In the genomic region with DNA sequence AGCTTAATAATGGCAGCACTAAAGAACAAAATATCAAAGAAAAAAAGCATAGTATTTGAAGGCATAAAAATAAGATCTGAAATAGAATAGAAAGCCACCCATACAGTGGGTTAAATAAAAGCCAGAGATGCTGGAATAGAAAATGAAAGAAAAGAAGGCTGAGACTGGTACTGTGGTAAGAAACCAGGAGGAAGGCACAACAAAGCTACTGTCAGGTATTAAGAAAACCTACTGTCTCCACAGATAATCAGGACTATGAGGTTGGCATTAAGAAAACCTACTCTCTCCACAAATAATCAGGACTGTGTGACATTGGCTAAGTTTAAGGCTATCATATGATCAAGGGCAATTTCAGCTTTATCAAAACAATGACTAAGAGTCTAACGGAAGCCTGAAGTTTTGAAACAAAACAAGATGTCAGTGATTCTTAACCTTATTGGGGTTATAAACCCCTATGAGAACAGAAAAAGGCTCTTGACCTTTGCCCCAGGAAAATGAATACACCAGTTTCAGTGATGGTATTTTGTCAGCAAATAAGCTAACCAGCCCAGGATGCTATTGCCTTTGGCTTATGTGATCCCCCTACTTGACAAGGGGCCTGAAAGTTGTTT, we compare ENCODE assay signal across 1 cellular context.
TF ChIP-seq lines count a peak whose summit lies in the region.

No MANE protein-coding gene starts in this region.

TF ChIP-seq in HepG2, 621 proteins besides CTCF, POLR2A, EP300 and RAD21 (continued from another document):
- TF ChIP-seq, protein P1, sequence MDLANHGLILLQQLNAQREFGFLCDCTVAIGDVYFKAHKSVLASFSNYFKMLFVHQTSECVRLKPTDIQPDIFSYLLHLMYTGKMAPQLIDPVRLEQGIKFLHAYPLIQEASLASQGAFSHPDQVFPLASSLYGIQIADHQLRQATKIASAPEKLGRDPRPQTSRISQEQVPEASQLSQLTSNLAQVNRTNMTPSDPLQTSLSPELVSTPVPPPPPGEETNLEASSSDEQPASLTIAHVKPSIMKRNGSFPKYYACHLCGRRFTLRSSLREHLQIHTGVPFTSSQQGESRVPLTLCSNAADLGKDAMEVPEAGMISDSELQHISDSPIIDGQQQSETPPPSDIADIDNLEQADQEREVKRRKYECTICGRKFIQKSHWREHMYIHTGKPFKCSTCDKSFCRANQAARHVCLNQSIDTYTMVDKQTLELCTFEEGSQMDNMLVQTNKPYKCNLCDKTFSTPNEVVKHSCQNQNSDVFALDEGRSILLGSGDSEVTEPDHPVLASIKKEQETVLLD (CRISPR knock-in tag; IDR thresholded peaks at IDR 0.05; ENCODE audit: low read depth) = no peak
- TF ChIP-seq ZFY (CRISPR knock-in tag; IDR thresholded peaks at IDR 0.05) (no peak), MXD3 (CRISPR knock-in tag; IDR thresholded peaks at IDR 0.05) (no peak), RFXAP (CRISPR knock-in tag; IDR thresholded peaks at IDR 0.05; ENCODE audit: borderline replicate concordance) (no peak), PITX1 (CRISPR knock-in tag; IDR thresholded peaks at IDR 0.05) (no peak), ZBTB8A (CRISPR knock-in tag; IDR thresholded peaks at IDR 0.05; ENCODE audit: borderline replicate concordance, low read depth) (no peak), SOX6 (IDR thresholded peaks at IDR 0.05) (no peak), SOX6 (CRISPR knock-in tag; IDR thresholded peaks at IDR 0.05) (no peak), ZNF124 (CRISPR knock-in tag; IDR thresholded peaks at IDR 0.05) (no peak), HDAC2 (CRISPR knock-in tag; IDR thresholded peaks at IDR 0.05) (no peak)
